29 cellular contexts compared by ENCODE assay signal in the genomic region with DNA sequence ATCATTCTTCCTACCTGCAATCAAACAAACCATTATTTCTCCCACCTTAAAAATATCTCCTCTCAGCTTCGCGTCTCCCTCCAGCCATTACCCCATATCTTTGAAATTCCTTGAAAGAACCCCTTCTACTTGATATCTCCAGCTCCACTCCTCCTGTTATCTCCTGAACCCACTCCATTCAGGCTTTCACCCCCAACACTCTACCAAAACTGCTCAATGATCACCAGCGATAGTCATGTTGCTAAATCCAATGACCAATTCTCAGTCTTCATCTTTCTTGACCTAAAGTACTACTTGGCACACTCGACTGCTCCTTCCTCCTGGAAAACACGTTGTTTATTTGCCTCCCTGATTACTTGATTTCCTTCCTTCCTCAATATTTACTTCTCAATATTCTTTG.
"Had no signal": no experiment of that assay in that cellular context is flagged by ENCODE, and none has a peak within 500 bp of the region (broad histone marks: within the 10 kb centered on the region; RNA-seq: fewer than 3 reads in every experiment).

No MANE protein-coding gene starts in this region.

- DNase-seq: nephron progenitor cell; nucleus accumbens; ovary; posterior cingulate gyrus; psoas muscle; right cardiac atrium; right lobe of liver; sigmoid colon; small intestine; stimulated activated CD4-positive, alpha-beta T cell treated with anti-CD3 and anti-CD28 coated beads, Interleukin-15, amount 100 ng/mL, for 24 hours; stimulated activated CD4-positive, alpha-beta T cell treated with anti-CD3 and anti-CD28 coated beads, Interleukin-2, amount 100 ng/mL, for 24 hours; stimulated activated CD4-positive, alpha-beta T cell treated with anti-CD3 and anti-CD28 coated beads, Interleukin-2, amount 100 ng/mL, for 48 hours; stimulated activated CD4-positive, alpha-beta T cell treated with anti-CD3 and anti-CD28 coated beads, Interleukin-4, amount 100 ng/mL, for 24 hours; stimulated activated naive B cell treated with anti-CD40 and anti-IgM and Interleukin-4, amounts not matched to agents 10 μg/mL and 1 μg/mL and 100 μg/mL, for 72 hours; stimulated activated naive CD4-positive, alpha-beta T cell treated with Interleukin-2 at 50 U/mL for 16 hours; stomach; thyroid gland; trophoblast cell; upper lobe of left lung had no signal

- H3K36me3 ChIP-seq: ovary, right lobe of liver, sigmoid colon, thoracic aorta, thyroid gland, vagina had no signal

- H3K9me3 Mint-ChIP-seq: natural killer cell treated with Interleukin-12 subunit alpha and Interleukin-12 subunit beta and Interleukin-15 and Interleukin-18, amount 100 ng/mL, for 72 hours; nephron progenitor cell; neural crest cell; stimulated activated effector memory CD8-positive, alpha-beta T cell treated with anti-CD3 and anti-CD28 coated beads, Interleukin-12 subunit alpha, Interleukin-12 subunit beta, amount 100 ng/mL, for 72 hours; stimulated activated naive B cell treated with anti-CD40 and anti-IgM and Interleukin-4, amounts not matched to agents 10 μg/mL and 1 μg/mL and 100 μg/mL, for 72 hours had no signal

- H3K27me3 Mint-ChIP-seq: natural killer cell treated with Interleukin-12 subunit alpha and Interleukin-12 subunit beta and Interleukin-15 and Interleukin-18, amount 100 ng/mL, for 72 hours; progenitor cell of endocrine pancreas; stimulated activated naive B cell treated with anti-CD40 and anti-IgM and Interleukin-4, amounts not matched to agents 10 μg/mL and 1 μg/mL and 100 μg/mL, for 72 hours; stimulated activated naive CD8-positive, alpha-beta T cell treated with anti-CD3 and anti-CD28 coated beads, Interleukin-15, Interleukin-2, amounts not matched to agents 100 ng/mL and 50 ng/mL, for 24 hours had no signal

- H3K4me3 ChIP-seq: ovary, psoas muscle, right lobe of liver, sigmoid colon, stomach, thoracic aorta, thyroid gland, tibial nerve, upper lobe of left lung, vagina had no signal

- H3K4me3 Mint-ChIP-seq: natural killer cell treated with Interleukin-12 subunit alpha and Interleukin-12 subunit beta and Interleukin-15 and Interleukin-18, amount 100 ng/mL, for 72 hours; nephron progenitor cell; neural crest cell; stimulated activated effector memory CD8-positive, alpha-beta T cell treated with anti-CD3 and anti-CD28 coated beads, Interleukin-12 subunit alpha, Interleukin-12 subunit beta, amount 100 ng/mL, for 72 hours; stimulated activated naive B cell treated with anti-CD40 and anti-IgM and Interleukin-4, amounts not matched to agents 10 μg/mL and 1 μg/mL and 100 μg/mL, for 72 hours; stimulated activated naive CD8-positive, alpha-beta T cell treated with anti-CD3 and anti-CD28 coated beads, Interleukin-15, Interleukin-2, amounts not matched to agents 100 ng/mL and 50 ng/mL, for 24 hours had no signal

- H3K27ac Mint-ChIP-seq: natural killer cell treated with Interleukin-12 subunit alpha and Interleukin-12 subunit beta and Interleukin-15 and Interleukin-18, amount 100 ng/mL, for 72 hours; nephron progenitor cell; progenitor cell of endocrine pancreas; stimulated activated effector memory CD8-positive, alpha-beta T cell treated with anti-CD3 and anti-CD28 coated beads, Interleukin-12 subunit alpha, Interleukin-12 subunit beta, amount 100 ng/mL, for 72 hours; stimulated activated naive B cell treated with anti-CD40 and anti-IgM and Interleukin-4, amounts not matched to agents 10 μg/mL and 1 μg/mL and 100 μg/mL, for 72 hours; stimulated activated naive CD8-positive, alpha-beta T cell treated with anti-CD3 and anti-CD28 coated beads, Interleukin-15, Interleukin-2, amounts not matched to agents 100 ng/mL and 50 ng/mL, for 24 hours had no signal

- ATAC-seq: natural killer cell treated with Interleukin-12 subunit alpha and Interleukin-12 subunit beta and Interleukin-15 and Interleukin-18, amount 100 ng/mL, for 72 hours; psoas muscle; right cardiac atrium; right lobe of liver; stimulated activated naive B cell treated with anti-CD40 and anti-IgM and Interleukin-4, amounts not matched to agents 10 μg/mL and 1 μg/mL and 100 μg/mL, for 72 hours had no signal

- H3K27ac ChIP-seq: neutrophil, ovary, parathyroid adenoma, psoas muscle, sigmoid colon, thoracic aorta, thyroid gland, tibial nerve, upper lobe of left lung, vagina had no signal

- H3K9me3 ChIP-seq: neutrophil, ovary, psoas muscle, right lobe of liver, sigmoid colon, stomach, thoracic aorta, thyroid gland, tibial nerve, upper lobe of left lung, vagina had no signal

- H2AFZ ChIP-seq: parathyroid adenoma had no signal

- H3K4me1 Mint-ChIP-seq: nephron progenitor cell; neural crest cell; stimulated activated naive B cell treated with anti-CD40 and anti-IgM and Interleukin-4, amounts not matched to agents 10 μg/mL and 1 μg/mL and 100 μg/mL, for 72 hours had no signal

- H3K4me1 ChIP-seq: sigmoid colon, thyroid gland, vagina had no signal

- H3K27me3 ChIP-seq: neutrophil, ovary, right lobe of liver, sigmoid colon, stomach, thyroid gland, tibial nerve, upper lobe of left lung, vagina had no signal
